17 cellular contexts compared by ENCODE assay signal in the genomic region with DNA sequence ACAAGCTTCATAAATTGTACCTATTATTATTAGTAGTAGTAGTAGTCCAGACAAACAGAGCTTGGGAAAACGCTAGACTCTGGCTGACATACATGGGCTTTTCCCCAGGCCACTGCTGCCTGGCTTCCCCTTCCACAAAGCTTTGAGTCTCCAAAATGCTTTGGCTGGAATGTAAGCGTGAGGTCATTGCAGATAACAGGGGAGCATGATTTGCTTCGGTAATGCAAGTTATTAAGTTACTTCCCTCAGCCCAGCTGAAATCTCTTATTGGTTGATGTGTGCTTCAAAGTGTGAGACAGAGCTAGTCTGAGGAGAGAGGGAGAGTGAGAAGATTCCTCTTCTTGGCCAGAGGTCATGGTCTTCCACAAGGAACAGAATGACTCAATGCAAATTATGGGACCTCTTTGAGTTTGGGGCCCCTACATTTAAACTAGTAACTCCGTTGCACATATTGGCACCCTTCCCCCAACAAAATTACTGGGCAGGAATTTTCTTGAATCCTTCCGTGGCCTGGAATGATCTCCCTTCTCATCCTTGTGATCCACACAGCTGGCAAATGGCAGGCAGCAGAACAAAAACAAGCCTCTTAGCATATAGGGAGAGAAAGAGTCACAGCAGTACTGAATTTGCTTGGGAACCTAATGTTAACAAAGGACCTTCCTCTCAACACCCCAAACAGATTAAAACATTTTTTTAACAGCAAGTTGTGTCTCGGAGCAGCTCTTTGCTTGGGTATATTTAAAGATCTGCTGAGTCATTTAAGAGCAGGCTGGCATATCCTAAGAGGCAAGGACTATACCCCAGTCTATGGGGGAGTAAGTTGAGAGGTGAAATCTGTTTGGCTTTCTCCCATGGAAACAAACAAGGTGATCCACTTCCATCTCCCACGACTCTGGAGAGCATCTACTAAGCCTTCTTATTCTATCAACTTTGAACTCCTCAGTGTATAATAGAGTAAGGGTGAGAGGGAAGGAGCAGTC. TPM values are rescaled to one million over a fixed set of nuclear protein-coding genes. Genes with fewer than 3 reads are reported as not detected.
DNase-seq lines count a peak whose midpoint lies in the region; ATAC-seq and TF ChIP-seq lines count a peak whose summit lies in the region.
"Had no signal": no experiment of that assay in that cellular context is flagged by ENCODE, and none has a peak within 500 bp of the region (broad histone marks: within the 10 kb centered on the region; RNA-seq: fewer than 3 reads in every experiment).

No MANE protein-coding gene starts in this region.

- POLR2A ChIA-PET in CD4-positive, alpha-beta T cell (lab: Charles Lee) = no interaction called here

- intact Hi-C loops in heart left ventricle (cut with DNase I) = loop anchor here in 2 of 10 donors (10.0 kb wide), 2 partner anchors 151 to 221 kb away; no protein-coding TSS in a partner anchor
- intact Hi-C loops in psoas muscle (cut with DNase I) = loop anchor here in 1 of 2 donors (5.0 kb wide), 1 partner anchor 154 kb away; no protein-coding TSS in a partner anchor
- intact Hi-C loops in CD4-positive, alpha-beta T cell (cut with DNase I, micrococcal nuclease) = no loop called here

- TF ChIP-seq POLR2A in heart left ventricle (IDR thresholded peaks at IDR 0.05) = no peak

- TF ChIP-seq CTCF in heart left ventricle (IDR thresholded peaks at IDR 0.05) (no peak), psoas muscle (IDR thresholded peaks at IDR 0.05) (no peak), neural progenitor cell (IDR thresholded peaks at IDR 0.05) (no peak)
- no peak for TF ChIP-seq CTCF in CD4-positive, alpha-beta T cell (IDR thresholded peaks at IDR 0.05)

- H3F3A ChIP-seq in neural progenitor cell (ENCODE audit: low read depth) = no peaks in the 10 kb centered on the region

- no peaks in the 10 kb centered on the region for H3K9me3 Mint-ChIP-seq in CD4-positive, alpha-beta T cell
- no peaks in the 10 kb centered on the region for H3K9me3 Mint-ChIP-seq in neural progenitor cell
- H3K9me3 Mint-ChIP-seq: activated naive CD4-positive, alpha-beta T cell treated with anti-CD3 and anti-CD28 coated beads, Interleukin-2, amount 50 U/mL, for 24 hours; type B pancreatic cell had no signal

- H3K4me2 ChIP-seq in neural progenitor cell = no peak overlapping the region

- no peaks in the 10 kb centered on the region for H3K36me3 Mint-ChIP-seq in CD4-positive, alpha-beta T cell (ENCODE audit: low read depth)
- H3K36me3 Mint-ChIP-seq in neural progenitor cell = no peaks in the 10 kb centered on the region
- H3K36me3 Mint-ChIP-seq: activated naive CD4-positive, alpha-beta T cell treated with anti-CD3 and anti-CD28 coated beads, Interleukin-2, amount 50 U/mL, for 24 hours; type B pancreatic cell had no signal

- CTCF ChIA-PET in CD4-positive, alpha-beta T cell (lab: Charles Lee) = no interaction called here

- H3K9ac ChIP-seq in neural progenitor cell = no peak overlapping the region

- H3K36me3 ChIP-seq in heart left ventricle (no peaks in the 10 kb centered on the region), psoas muscle (ENCODE audit: insufficient read depth in 1 of 2, low read depth in 1 of 2) (no peaks in the 10 kb centered on the region), neural progenitor cell (no peaks in the 10 kb centered on the region)

- no peak overlapping the region for H3K4me3 Mint-ChIP-seq in CD4-positive, alpha-beta T cell
- no peak overlapping the region for H3K4me3 Mint-ChIP-seq in neural progenitor cell
- H3K4me3 Mint-ChIP-seq: activated naive CD4-positive, alpha-beta T cell treated with anti-CD3 and anti-CD28 coated beads, Interleukin-2, amount 50 U/mL, for 24 hours; type B pancreatic cell had no signal

- no peaks in the 10 kb centered on the region for H3K4me1 Mint-ChIP-seq in CD4-positive, alpha-beta T cell (ENCODE audit: low read depth)
- peaks cover 6% of the 10 kb centered on the region for H3K4me1 Mint-ChIP-seq in neural progenitor cell
- H3K4me1 Mint-ChIP-seq: activated naive CD4-positive, alpha-beta T cell treated with anti-CD3 and anti-CD28 coated beads, Interleukin-2, amount 50 U/mL, for 24 hours had no signal

- H3K4me3 ChIP-seq in heart left ventricle (no peak overlapping the region), psoas muscle (peak overlapping the region; percentile 20), neural progenitor cell (no peak overlapping the region)

- peak; percentile 69 to 93 (median 76) for ATAC-seq in heart left ventricle
- peak; percentile 73 to 85 (median 81) for ATAC-seq in psoas muscle
- ATAC-seq in CD4-positive, alpha-beta T cell (ENCODE audit: poor library complexity) = no peak

- no peaks in the 10 kb centered on the region for H3K79me2 ChIP-seq in neural progenitor cell (ENCODE audit: low read depth)

- H4K20me1 ChIP-seq in neural progenitor cell (ENCODE audit: low read depth) = no peaks in the 10 kb centered on the region

- H2AFZ ChIP-seq in neural progenitor cell (replicated peaks) = no peak overlapping the region

- 27 to 39% (median 35%) methylated on average over 7 of the region's 7 CpGs for WGBS in heart left ventricle, 4 donors
- WGBS in psoas muscle, 3 donors = 20 to 27% (median 27%) methylated on average over 7 of the region's 7 CpGs

- peak overlapping the region; percentile 22 to 90 (median 65) for H3K27ac ChIP-seq in heart left ventricle
- peak overlapping the region; percentile 79 for H3K27ac ChIP-seq in psoas muscle
- H3K27ac ChIP-seq in CD4-positive, alpha-beta T cell (ENCODE audit: low read depth, low read length) = no peak overlapping the region
- no peak overlapping the region for H3K27ac ChIP-seq in neural progenitor cell

- H3K4me1 ChIP-seq in heart left ventricle (peaks cover 0 to 15% (median 0%) of the 10 kb centered on the region in 12 donors), psoas muscle (no peaks in the 10 kb centered on the region), neural progenitor cell (peaks cover 4% of the 10 kb centered on the region)

- H3K27me3 ChIP-seq in heart left ventricle (no peaks in the 10 kb centered on the region), psoas muscle (ENCODE audit: insufficient read depth in 3 of 3, low read length in 2 of 3) (peaks cover 0 to 12% (median 0%) of the 10 kb centered on the region in 3 donors), neural progenitor cell (no peaks in the 10 kb centered on the region)
- no peaks in the 10 kb centered on the region for H3K27me3 ChIP-seq in CD4-positive, alpha-beta T cell (ENCODE audit: control insufficient read depth, insufficient read depth, low read length)

- H3K27me3 Mint-ChIP-seq in CD4-positive, alpha-beta T cell = no peaks in the 10 kb centered on the region
- peaks cover 2% of the 10 kb centered on the region for H3K27me3 Mint-ChIP-seq in neural progenitor cell (ENCODE audit: insufficient read depth, low read depth)
- H3K27me3 Mint-ChIP-seq: activated naive CD4-positive, alpha-beta T cell treated with anti-CD3 and anti-CD28 coated beads, Interleukin-2, amount 50 U/mL, for 24 hours; type B pancreatic cell had no signal

- DNase-seq in EH (ENCODE audit: low read depth) (peak; percentile 73), amniotic epithelial cell (ENCODE audit: low read depth) (peak; percentile 4), heart left ventricle (peak in 3 of 5 donors; percentile 23 to 39 (median 33)), psoas muscle (no peak), NCI-H446 (lab: John Stamatoyannopoulos, UW) (no peak), SW 1271 (lab: John Stamatoyannopoulos, UW) (no peak), neural progenitor cell (ENCODE audit: low spot score) (no peak)
- DNase-seq in CD4-positive, alpha-beta T cell = no peak
- DNase-seq: activated CD4-positive, alpha-beta T cell treated with anti-CD3 and anti-CD28 coated beads for 1 hour; activated T-cell treated with anti-CD3 and anti-CD28 coated beads for 4 hours; central memory CD4-positive, alpha-beta T cell; islet precursor cell; NCI-H2029 treated with DMSO at 0.1 percent for 48 hours; NCI-H69 had no signal

- no peak overlapping the region for H3K27ac Mint-ChIP-seq in CD4-positive, alpha-beta T cell
- H3K27ac Mint-ChIP-seq in neural progenitor cell = no peak overlapping the region
- H3K27ac Mint-ChIP-seq: activated naive CD4-positive, alpha-beta T cell treated with anti-CD3 and anti-CD28 coated beads, Interleukin-2, amount 50 U/mL, for 24 hours; type B pancreatic cell had no signal

- H3K9me3 ChIP-seq in heart left ventricle = no peaks in the 10 kb centered on the region
- H3K9me3 ChIP-seq in psoas muscle = no peaks in the 10 kb centered on the region
- H3K9me3 ChIP-seq in CD4-positive, alpha-beta T cell (ENCODE audit: control insufficient read depth, low read length) = no peaks in the 10 kb centered on the region
- H3K9me3 ChIP-seq in neural progenitor cell (ENCODE audit: low read depth) = no peaks in the 10 kb centered on the region

RNA-seq across cellular contexts. Expression of a gene that starts 19.9 kb away (rescaled TPM):
- total RNA-seq in heart left ventricle = 10 to 100 TPM in 8 of 9 donors, 1 to 10 TPM in 1; 9.5 to 30.1 (median 20.1) TPM
- polyA plus RNA-seq in heart left ventricle = 1 to 10 TPM; 3.0 to 3.4 TPM
- 10 to 100 TPM in 2 of 4 donors, 1 to 10 TPM in 2; 7.3 to 16.0 (median 11.3) TPM for total RNA-seq in psoas muscle
- polyA plus RNA-seq in psoas muscle = 1 to 10 TPM in 2 of 3 donors, under 1 TPM in 1; 0.99 to 3.6 (median 1.7) TPM
- not detected for total RNA-seq in CD4-positive, alpha-beta T cell
- 6.7 and 8.1 TPM in 2 replicates for total RNA-seq in neural progenitor cell (ENCODE audit: low replicate concordance)
- total RNA-seq: T-helper 1 cell treated with Interleukin-12 subunit alpha and Interleukin-12 subunit beta and Interleukin-4 antibody, amounts not matched to agents 30 ng/mL and 1 ng/mL, for 36 hours had no signal

Comparison
In these comparisons a context has a peak if more than half of its experiments do, and no peak if none do; other contexts are left out.
1. DNase-seq: peak in EH (single experiment), amniotic epithelial cell (single experiment) and heart left ventricle (3 of 5); none in psoas muscle (0 of 2), CD4-positive, alpha-beta T cell (0 of 10), NCI-H446 (0 of 2), SW 1271 (0 of 2) and neural progenitor cell (single experiment).
2. H3K27ac ChIP-seq: peak in heart left ventricle (12 of 12) and psoas muscle (single experiment); none in CD4-positive, alpha-beta T cell (single experiment) and neural progenitor cell (single experiment).